In the genomic region with DNA sequence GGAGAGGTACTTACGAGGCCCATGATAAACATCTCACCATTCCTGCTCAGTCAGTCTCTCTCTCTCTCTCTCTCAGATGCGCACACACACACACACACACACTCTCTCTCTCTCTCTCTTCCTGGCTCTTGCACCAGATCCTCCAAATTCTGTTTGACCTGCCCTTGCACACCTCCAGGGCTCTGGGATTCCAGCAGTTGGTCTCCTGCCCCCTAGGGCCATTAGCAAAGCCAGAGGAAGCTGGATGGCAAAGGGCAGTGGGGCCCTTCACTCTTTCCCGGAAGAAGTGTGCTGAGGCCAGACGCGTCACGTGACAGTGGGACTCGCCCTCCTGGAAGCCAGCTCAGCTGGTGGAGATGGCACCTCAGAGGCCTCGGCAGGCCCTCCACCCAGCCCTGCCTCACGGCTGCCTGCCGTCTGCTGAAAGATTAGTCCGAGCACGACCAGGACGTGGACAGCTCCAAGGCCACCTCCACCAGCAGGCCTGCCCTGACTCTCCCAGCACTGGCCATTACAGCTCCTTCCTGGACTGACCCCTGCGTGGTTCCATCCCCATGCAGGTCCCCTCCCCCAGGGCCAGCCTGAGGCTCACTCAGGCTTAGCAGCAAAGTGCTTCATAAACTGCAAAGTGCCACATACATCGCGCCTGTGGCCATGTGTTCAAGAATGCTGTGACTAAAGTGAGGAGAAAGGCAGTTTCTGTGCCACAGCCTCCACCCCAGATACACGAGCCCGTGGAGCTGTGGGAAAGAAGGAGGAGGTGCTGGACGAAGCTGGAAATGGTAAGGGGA, we compare ENCODE assay signal across 1 cellular context.
TF ChIP-seq lines count a peak whose summit lies in the region.

No MANE protein-coding gene starts in this region.

TF ChIP-seq in HepG2, 621 proteins besides CTCF, POLR2A, EP300 and RAD21 (continued from another document and continues in another):
- TF ChIP-seq ZNF704 (CRISPR knock-in tag; IDR thresholded peaks at IDR 0.05; ENCODE audit: borderline replicate concordance) (0 out of 2 replicates have a peak, but pooled peaks have one; percentile 45), ZNF329 (CRISPR knock-in tag; IDR thresholded peaks at IDR 0.05; ENCODE audit: low read depth) (peak; percentile 73), ZNF703 (CRISPR knock-in tag; IDR thresholded peaks at IDR 0.05; ENCODE audit: borderline replicate concordance) (no peak), ZNF790 (CRISPR knock-in tag; IDR thresholded peaks at IDR 0.05; ENCODE audit: borderline replicate concordance) (0 out of 2 replicates have a peak, but pooled peaks have one; percentile 0), THAP11 (CRISPR knock-in tag; IDR thresholded peaks at IDR 0.05) (peak; percentile 73), FOXA1 (IDR thresholded peaks at IDR 0.05) (no peak), FOXA1 (CRISPR knock-in tag; IDR thresholded peaks at IDR 0.05) (no peak), ZNF724P (CRISPR knock-in tag; IDR thresholded peaks at IDR 0.05; ENCODE audit: borderline replicate concordance) (peak; percentile 82; the same call in 1 of the 2 replicates), EEA1 (CRISPR knock-in tag; IDR thresholded peaks at IDR 0.05; ENCODE audit: borderline replicate concordance) (no peak), SPEN (CRISPR knock-in tag; IDR thresholded peaks at IDR 0.05; ENCODE audit: low read depth) (peak; percentile 69; the same call in 1 of the 2 replicates), PATZ1 (CRISPR knock-in tag; IDR thresholded peaks at IDR 0.05) (peak; percentile 83), HIVEP1 (CRISPR knock-in tag; IDR thresholded peaks at IDR 0.05) (peak; percentile 60), ZNF367 (CRISPR knock-in tag; IDR thresholded peaks at IDR 0.05; ENCODE audit: borderline replicate concordance) (no peak), ZKSCAN1 (IDR thresholded peaks at IDR 0.05; ENCODE audit: low read length) (no peak), ZNF616 (CRISPR knock-in tag; IDR thresholded peaks at IDR 0.05; ENCODE audit: low read depth) (no peak; the same call in 1 of the 2 replicates), ZNF20 (CRISPR knock-in tag; IDR thresholded peaks at IDR 0.05) (no peak), ZFP41 (CRISPR knock-in tag; IDR thresholded peaks at IDR 0.05; ENCODE audit: borderline replicate concordance) (no peak; the same call in 1 of the 2 replicates), RARA (CRISPR knock-in tag; IDR thresholded peaks at IDR 0.05) (peak; percentile 91), NFE2L1 (CRISPR knock-in tag; IDR thresholded peaks at IDR 0.05; ENCODE audit: borderline replicate concordance) (no peak), GABPA (IDR thresholded peaks at IDR 0.05; ENCODE audit: low read depth, low read length) (no peak), GABPA (CRISPR knock-in tag; IDR thresholded peaks at IDR 0.05; ENCODE audit: low read depth) (peak; percentile 82), ZNF274 (CRISPR knock-in tag; IDR thresholded peaks at IDR 0.05) (peak; percentile 59; the same call in 1 of the 2 replicates), ZNF556 (CRISPR knock-in tag; IDR thresholded peaks at IDR 0.05; ENCODE audit: borderline replicate concordance) (peak; percentile 42; the same call in 1 of the 2 replicates), ZNF740 (CRISPR knock-in tag; IDR thresholded peaks at IDR 0.05) (no peak), NCOA5 (CRISPR knock-in tag; IDR thresholded peaks at IDR 0.05) (no peak), NFYC (CRISPR knock-in tag; IDR thresholded peaks at IDR 0.05) (peak; percentile 53; the same call in 1 of the 2 replicates), RCOR2 (CRISPR knock-in tag; IDR thresholded peaks at IDR 0.05) (0 out of 2 replicates have a peak, but pooled peaks have one; percentile 51), ZFP36 (IDR thresholded peaks at IDR 0.05; ENCODE audit: borderline replicate concordance, low read depth, low read length, partially characterized antibody) (no peak), THYN1 (CRISPR knock-in tag; IDR thresholded peaks at IDR 0.05; ENCODE audit: borderline replicate concordance, low read depth) (no peak), ZNF879 (CRISPR knock-in tag; IDR thresholded peaks at IDR 0.05) (no peak), MLX (CRISPR knock-in tag; IDR thresholded peaks at IDR 0.05) (peak; percentile 74; the same call in 1 of the 2 replicates), RXRB (CRISPR knock-in tag; IDR thresholded peaks at IDR 0.05; ENCODE audit: borderline replicate concordance) (peak; percentile 84), MIXL1 (CRISPR knock-in tag; IDR thresholded peaks at IDR 0.05) (0 out of 2 replicates have a peak, but pooled peaks have one; percentile 57), MED8 (CRISPR knock-in tag; IDR thresholded peaks at IDR 0.05; ENCODE audit: insufficient replicate concordance) (no peak), TOE1 (CRISPR knock-in tag; IDR thresholded peaks at IDR 0.05) (no peak), ZNF607 (CRISPR knock-in tag; IDR thresholded peaks at IDR 0.05; ENCODE audit: borderline replicate concordance) (peak; percentile 92), SRF (IDR thresholded peaks at IDR 0.05; ENCODE audit: low read depth, low read length) (0 out of 2 replicates have a peak, but pooled peaks have one; percentile 6)
- TF ChIP-seq, protein P1, sequence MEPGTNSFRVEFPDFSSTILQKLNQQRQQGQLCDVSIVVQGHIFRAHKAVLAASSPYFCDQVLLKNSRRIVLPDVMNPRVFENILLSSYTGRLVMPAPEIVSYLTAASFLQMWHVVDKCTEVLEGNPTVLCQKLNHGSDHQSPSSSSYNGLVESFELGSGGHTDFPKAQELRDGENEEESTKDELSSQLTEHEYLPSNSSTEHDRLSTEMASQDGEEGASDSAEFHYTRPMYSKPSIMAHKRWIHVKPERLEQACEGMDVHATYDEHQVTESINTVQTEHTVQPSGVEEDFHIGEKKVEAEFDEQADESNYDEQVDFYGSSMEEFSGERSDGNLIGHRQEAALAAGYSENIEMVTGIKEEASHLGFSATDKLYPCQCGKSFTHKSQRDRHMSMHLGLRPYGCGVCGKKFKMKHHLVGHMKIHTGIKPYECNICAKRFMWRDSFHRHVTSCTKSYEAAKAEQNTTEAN (CRISPR knock-in tag; conservative IDR thresholded peaks at IDR 0.05), result peak; percentile 96
- TF ChIP-seq, protein P2, sequence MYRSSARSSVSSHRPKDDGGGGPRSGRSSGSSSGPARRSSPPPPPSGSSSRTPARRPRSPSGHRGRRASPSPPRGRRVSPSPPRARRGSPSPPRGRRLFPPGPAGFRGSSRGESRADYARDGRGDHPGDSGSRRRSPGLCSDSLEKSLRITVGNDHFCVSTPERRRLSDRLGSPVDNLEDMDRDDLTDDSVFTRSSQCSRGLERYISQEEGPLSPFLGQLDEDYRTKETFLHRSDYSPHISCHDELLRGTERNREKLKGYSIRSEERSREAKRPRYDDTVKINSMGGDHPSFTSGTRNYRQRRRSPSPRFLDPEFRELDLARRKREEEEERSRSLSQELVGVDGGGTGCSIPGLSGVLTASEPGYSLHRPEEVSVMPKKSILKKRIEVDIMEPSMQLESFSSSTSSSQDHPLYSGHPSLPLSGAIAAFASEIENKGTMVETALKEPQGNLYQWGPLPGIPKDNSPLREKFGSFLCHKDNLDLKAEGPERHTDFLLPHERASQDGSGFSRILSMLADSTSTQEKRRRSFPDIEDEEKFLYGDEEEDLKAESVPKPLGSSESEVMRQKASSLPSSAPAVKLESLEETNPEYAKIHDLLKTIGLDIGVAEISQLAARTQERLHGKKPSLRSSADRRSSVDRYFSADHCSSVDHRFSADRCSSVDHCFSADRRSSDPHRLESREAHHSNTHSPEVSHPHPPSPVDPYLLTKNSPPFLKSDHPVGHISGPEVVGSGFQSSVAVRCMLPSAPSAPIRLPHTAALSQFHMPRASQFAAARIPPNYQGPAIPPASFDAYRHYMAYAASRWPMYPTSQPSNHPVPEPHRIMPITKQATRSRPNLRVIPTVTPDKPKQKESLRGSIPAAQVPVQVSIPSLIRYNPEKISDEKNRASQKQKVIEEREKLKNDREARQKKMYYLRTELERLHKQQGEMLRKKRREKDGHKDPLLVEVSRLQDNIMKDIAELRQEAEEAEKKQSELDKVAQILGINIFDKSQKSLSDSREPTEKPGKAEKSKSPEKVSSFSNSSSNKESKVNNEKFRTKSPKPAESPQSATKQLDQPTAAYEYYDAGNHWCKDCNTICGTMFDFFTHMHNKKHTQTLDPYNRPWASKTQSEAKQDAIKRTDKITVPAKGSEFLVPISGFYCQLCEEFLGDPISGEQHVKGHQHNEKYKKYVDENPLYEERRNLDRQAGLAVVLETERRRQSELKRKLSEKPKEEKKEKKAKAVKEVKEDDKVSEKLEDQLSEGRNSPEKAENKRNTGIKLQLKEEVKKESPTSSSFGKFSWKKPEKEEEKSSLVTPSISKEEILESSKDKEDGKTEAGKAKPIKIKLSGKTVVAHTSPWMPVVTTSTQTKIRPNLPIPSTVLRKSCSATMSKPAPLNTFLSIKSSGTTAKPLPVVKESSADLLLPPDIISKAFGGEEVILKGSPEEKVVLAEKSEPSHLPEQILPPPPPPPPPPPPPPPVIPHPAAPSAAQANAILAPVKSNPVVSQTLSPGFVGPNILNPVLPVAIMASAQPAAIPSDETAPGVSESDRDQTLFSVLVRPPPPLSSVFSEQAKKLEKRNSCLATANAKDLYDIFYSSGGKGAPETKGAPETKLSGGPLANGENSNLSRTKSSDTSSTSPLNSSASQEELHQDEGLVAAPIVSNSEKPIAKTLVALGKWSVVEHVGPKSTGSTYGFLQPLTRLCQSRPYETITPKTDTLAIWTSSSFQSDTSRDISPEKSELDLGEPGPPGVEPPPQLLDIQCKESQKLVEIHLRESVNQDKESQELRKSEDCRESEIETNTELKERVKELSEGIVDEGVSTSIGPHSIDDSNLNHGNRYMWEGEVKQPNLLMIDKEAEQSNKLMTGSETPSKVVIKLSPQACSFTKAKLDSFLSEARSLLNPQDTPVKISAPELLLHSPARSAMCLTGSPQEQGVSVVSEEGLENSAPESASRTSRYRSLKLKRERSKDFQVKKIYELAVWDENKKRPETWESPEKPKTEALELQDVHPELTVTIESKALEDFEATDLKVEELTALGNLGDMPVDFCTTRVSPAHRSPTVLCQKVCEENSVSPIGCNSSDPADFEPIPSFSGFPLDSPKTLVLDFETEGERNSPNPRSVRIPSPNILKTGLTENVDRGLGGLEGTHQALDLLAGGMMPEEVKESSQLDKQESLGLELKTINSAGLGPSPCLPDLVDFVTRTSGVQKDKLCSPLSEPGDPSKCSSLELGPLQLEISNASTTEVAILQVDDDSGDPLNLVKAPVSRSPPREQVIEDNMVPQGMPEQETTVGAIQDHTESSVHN (CRISPR knock-in tag; IDR thresholded peaks at IDR 0.05), result no peak
- TF ChIP-seq, protein P3, sequence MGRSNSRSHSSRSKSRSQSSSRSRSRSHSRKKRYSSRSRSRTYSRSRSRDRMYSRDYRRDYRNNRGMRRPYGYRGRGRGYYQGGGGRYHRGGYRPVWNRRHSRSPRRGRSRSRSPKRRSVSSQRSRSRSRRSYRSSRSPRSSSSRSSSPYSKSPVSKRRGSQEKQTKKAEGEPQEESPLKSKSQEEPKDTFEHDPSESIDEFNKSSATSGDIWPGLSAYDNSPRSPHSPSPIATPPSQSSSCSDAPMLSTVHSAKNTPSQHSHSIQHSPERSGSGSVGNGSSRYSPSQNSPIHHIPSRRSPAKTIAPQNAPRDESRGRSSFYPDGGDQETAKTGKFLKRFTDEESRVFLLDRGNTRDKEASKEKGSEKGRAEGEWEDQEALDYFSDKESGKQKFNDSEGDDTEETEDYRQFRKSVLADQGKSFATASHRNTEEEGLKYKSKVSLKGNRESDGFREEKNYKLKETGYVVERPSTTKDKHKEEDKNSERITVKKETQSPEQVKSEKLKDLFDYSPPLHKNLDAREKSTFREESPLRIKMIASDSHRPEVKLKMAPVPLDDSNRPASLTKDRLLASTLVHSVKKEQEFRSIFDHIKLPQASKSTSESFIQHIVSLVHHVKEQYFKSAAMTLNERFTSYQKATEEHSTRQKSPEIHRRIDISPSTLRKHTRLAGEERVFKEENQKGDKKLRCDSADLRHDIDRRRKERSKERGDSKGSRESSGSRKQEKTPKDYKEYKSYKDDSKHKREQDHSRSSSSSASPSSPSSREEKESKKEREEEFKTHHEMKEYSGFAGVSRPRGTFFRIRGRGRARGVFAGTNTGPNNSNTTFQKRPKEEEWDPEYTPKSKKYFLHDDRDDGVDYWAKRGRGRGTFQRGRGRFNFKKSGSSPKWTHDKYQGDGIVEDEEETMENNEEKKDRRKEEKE (IDR thresholded peaks at IDR 0.05), result no peak
- TF ChIP-seq, protein P4, sequence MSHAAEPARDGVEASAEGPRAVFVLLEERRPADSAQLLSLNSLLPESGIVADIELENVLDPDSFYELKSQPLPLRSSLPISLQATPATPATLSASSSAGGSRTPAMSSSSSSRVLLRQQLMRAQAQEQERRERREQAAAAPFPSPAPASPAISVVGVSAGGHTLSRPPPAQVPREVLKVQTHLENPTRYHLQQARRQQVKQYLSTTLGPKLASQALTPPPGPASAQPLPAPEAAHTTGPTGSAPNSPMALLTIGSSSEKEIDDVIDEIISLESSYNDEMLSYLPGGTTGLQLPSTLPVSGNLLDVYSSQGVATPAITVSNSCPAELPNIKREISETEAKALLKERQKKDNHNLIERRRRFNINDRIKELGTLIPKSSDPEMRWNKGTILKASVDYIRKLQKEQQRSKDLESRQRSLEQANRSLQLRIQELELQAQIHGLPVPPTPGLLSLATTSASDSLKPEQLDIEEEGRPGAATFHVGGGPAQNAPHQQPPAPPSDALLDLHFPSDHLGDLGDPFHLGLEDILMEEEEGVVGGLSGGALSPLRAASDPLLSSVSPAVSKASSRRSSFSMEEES (CRISPR knock-in tag; IDR thresholded peaks at IDR 0.05), result peak; percentile 95
